Comparison of ENCODE assay signal across 36 cellular contexts in genomic region chr19:57110592-57111328, GRCh38. TPM values are rescaled to one million over a fixed set of nuclear protein-coding genes. Genes with fewer than 3 reads are reported as not detected.
DNase-seq lines count a peak whose midpoint lies in the region.
"Had no signal": no experiment of that assay in that cellular context is flagged by ENCODE, and none has a peak within 500 bp of the region (broad histone marks: within the 10 kb centered on the region; RNA-seq: fewer than 3 reads in every experiment).

No MANE protein-coding gene starts in this region.

- H3K4me2 ChIP-seq in GM23248 (ENCODE audit: unreplicated experiment) = no peak overlapping the region
- H3K4me2 ChIP-seq: neural progenitor cell, SK-N-SH, smooth muscle cell had no signal

- no peak overlapping the region for H3K9ac ChIP-seq in GM23248
- H3K9ac ChIP-seq in adipocyte (ENCODE audit: low read length) = no peak overlapping the region
- H3K9ac ChIP-seq: neural progenitor cell, parathyroid adenoma, SK-N-SH had no signal

- DNase-seq in DMS53 (lab: John Stamatoyannopoulos, UW) = peak; percentile 55
- no peak for DNase-seq in DMS53 treated with DMSO at 0.1 percent for 48 hours (lab: John Stamatoyannopoulos, UW; ENCODE audit: unreplicated experiment)
- DNase-seq in GM23248 = peak; percentile 32
- DNase-seq in MV-4-11 (lab: John Stamatoyannopoulos, UW) = peak; percentile 39
- no peak for DNase-seq in adipocyte (ENCODE audit: low read depth)
- no peak for DNase-seq in HAP-1 (ENCODE audit: low spot score in 2 of 2)
- no peak for DNase-seq in NCI-H2196 treated with DMSO at 0.1 percent for 48 hours (lab: John Stamatoyannopoulos, UW; ENCODE audit: unreplicated experiment)
- no peak for DNase-seq in cardiac septum (ENCODE audit: low spot score)
- DNase-seq: 8988T; activated CD4-positive, alpha-beta T cell treated with anti-CD3 and anti-CD28 coated beads, Interleukin-2, amount 50 U/mL, for 4 hours; activated naive CD8-positive, alpha-beta T cell treated with anti-CD3 and anti-CD28 coated beads, Interleukin-2, amount 50 U/mL, for 24 hours; activated T-cell treated with anti-CD3 and anti-CD28 coated beads, Interleukin-2, amount 50 U/mL, for 72 hours; central memory CD4-positive, alpha-beta T cell; esophagus squamous epithelium; foreskin melanocyte; HCEC 1CT; heart left ventricle; islet precursor cell; left ventricle myocardium inferior; NCI-H1930; NCI-H226; NCI-H69; retina; SK-N-SH; stimulated activated CD4-positive, alpha-beta T cell treated with anti-CD3 and anti-CD28 coated beads, Interleukin-2, amount 100 ng/mL, for 24 hours; stimulated activated CD8-positive, alpha-beta memory T cell treated with anti-CD3 and anti-CD28 coated beads, Interleukin-4, amount 100 ng/mL, for 48 hours; stimulated activated naive CD8-positive, alpha-beta T cell treated with anti-CD3 and anti-CD28 coated beads, Interleukin-15, amount 100 ng/mL, for 72 hours; uterus had no signal

- H3K27me3 ChIP-seq in GM23248 (replicated peaks; ENCODE audit: insufficient read depth) = 0 out of 2 replicates have a peak, but pooled peaks cover 3% of the 10 kb centered on the region
- peaks cover 2% of the 10 kb centered on the region for H3K27me3 ChIP-seq in adipocyte (replicated peaks; ENCODE audit: control insufficient read depth, insufficient read depth, low read length)
- H3K27me3 ChIP-seq in HAP-1 (ENCODE audit: low read depth) = no peaks in the 10 kb centered on the region
- H3K27me3 ChIP-seq: neural progenitor cell had no signal

- 79% methylated on average over 9 of the region's 9 CpGs for WGBS in GM23248 (ENCODE audit: low coverage in 1 of 2, low lambda C conversion rate in 2 of 2, missing lambda C conversion rate in 2 of 2), 2 experiments

- intact Hi-C loops in cardiac septum (cut with DNase I) = no loop called here

- in situ Hi-C loops in GM23248 (cut with MboI) (no loop called here), HAP-1 (cut with MboI; ENCODE audit: low sequenced_read_pairs) (no loop called here)

- H3K36me3 ChIP-seq in GM23248 (ENCODE audit: low read depth) (no peaks in the 10 kb centered on the region), adipocyte (ENCODE audit: control insufficient read depth, insufficient read depth, low read length, severe bottlenecking) (no peaks in the 10 kb centered on the region), HAP-1 (replicated peaks) (no peaks in the 10 kb centered on the region)
- H3K36me3 ChIP-seq: esophagus squamous epithelium, heart left ventricle, left ventricle myocardium inferior, neural progenitor cell, thoracic aorta, uterus had no signal

- no peak overlapping the region for H3K27ac ChIP-seq in GM23248
- H3K27ac ChIP-seq: esophagus squamous epithelium, heart left ventricle, left ventricle myocardium inferior, neural progenitor cell, parathyroid adenoma, thoracic aorta, uterus had no signal

- H3F3A ChIP-seq in GM23248 (ENCODE audit: insufficient read depth) = no peaks in the 10 kb centered on the region

- H3K4me1 ChIP-seq in GM23248 (ENCODE audit: insufficient read depth) = no peaks in the 10 kb centered on the region
- H3K4me1 ChIP-seq in adipocyte (ENCODE audit: control insufficient read depth, insufficient read depth, low read length) = no peaks in the 10 kb centered on the region
- H3K4me1 ChIP-seq in HAP-1 = no peaks in the 10 kb centered on the region
- H3K4me1 ChIP-seq: esophagus squamous epithelium, left ventricle myocardium inferior, neural progenitor cell, parathyroid adenoma, uterus had no signal

- H2AFZ ChIP-seq in GM23248 = no peak overlapping the region
- H2AFZ ChIP-seq: neural progenitor cell, parathyroid adenoma had no signal

- no peaks in the 10 kb centered on the region for H3K79me2 ChIP-seq in GM23248 (ENCODE audit: insufficient read depth)
- H3K79me2 ChIP-seq: parathyroid adenoma had no signal

- no peaks in the 10 kb centered on the region for H3K9me2 ChIP-seq in GM23248 (ENCODE audit: insufficient read depth)
- H3K9me2 ChIP-seq: SK-N-SH had no signal

- no peaks in the 10 kb centered on the region for H4K20me1 ChIP-seq in GM23248 (ENCODE audit: insufficient read depth)

- peaks cover 7% of the 10 kb centered on the region for H3K9me3 ChIP-seq in GM23248 (ENCODE audit: low read depth)
- peaks cover 67% of the 10 kb centered on the region for H3K9me3 ChIP-seq in adipocyte (ENCODE audit: control insufficient read depth, low read length)
- peaks cover 13% of the 10 kb centered on the region for H3K9me3 ChIP-seq in HAP-1

- H3K4me3 ChIP-seq in GM23248 (no peak overlapping the region), adipocyte (ENCODE audit: low read length) (peak overlapping the region; percentile 44), HAP-1 (no peak overlapping the region)
- H3K4me3 ChIP-seq: esophagus squamous epithelium, heart left ventricle, left ventricle myocardium inferior, neural progenitor cell, smooth muscle cell, thoracic aorta, uterus had no signal

RNA-seq across cellular contexts. Expression of gene USP29, which starts 9.0 kb away (rescaled TPM):
- total RNA-seq in GM23248 (2014; rRNA removed; shearing (Covaris generic)) = not detected in 2 replicates
- not detected in 2 replicates for polyA plus RNA-seq in GM23248 (2016; fragmentation: Nextera tagmentation; extraction: Ambion mirVana)
- not detected for total RNA-seq in cardiac septum
- total RNA-seq: activated T-cell treated with anti-CD3 and anti-CD28 coated beads, Interleukin-2, amount 50 U/mL, for 72 hours; Daoy; esophagus squamous epithelium; heart left ventricle; left ventricle myocardium inferior; smooth muscle cell; T-helper 1 cell treated with Interleukin-12 subunit alpha and Interleukin-12 subunit beta and Interleukin-4 antibody, amounts not matched to agents 30 ng/mL and 1 ng/mL, for 36 hours; thoracic aorta had no signal
- polyA plus RNA-seq: CD14-positive monocyte, heart left ventricle, SK-N-SH, smooth muscle cell had no signal

RNA-seq across cellular contexts. Expression of gene ZIM3, which starts 34.2 kb away (rescaled TPM):
- total RNA-seq in GM23248 (2014; rRNA removed; shearing (Covaris generic)) = not detected in 2 replicates
- not detected in 2 replicates for polyA plus RNA-seq in GM23248 (2016; fragmentation: Nextera tagmentation; extraction: Ambion mirVana)
- not detected for total RNA-seq in cardiac septum
- total RNA-seq: activated T-cell treated with anti-CD3 and anti-CD28 coated beads, Interleukin-2, amount 50 U/mL, for 72 hours; Daoy; esophagus squamous epithelium; heart left ventricle; left ventricle myocardium inferior; myocyte; smooth muscle cell; T-helper 1 cell treated with Interleukin-12 subunit alpha and Interleukin-12 subunit beta and Interleukin-4 antibody, amounts not matched to agents 30 ng/mL and 1 ng/mL, for 36 hours; thoracic aorta; uterus had no signal
- polyA plus RNA-seq: CD14-positive monocyte, heart left ventricle, SK-N-SH, smooth muscle cell had no signal

RNA-seq across cellular contexts. Expression of gene DUXA, which starts 56.5 kb away (rescaled TPM):
- total RNA-seq in GM23248 (2014; rRNA removed; shearing (Covaris generic)) = not detected in 2 replicates
- polyA plus RNA-seq in GM23248 (2016; fragmentation: Nextera tagmentation; extraction: Ambion mirVana) = not detected in 2 replicates
- total RNA-seq in cardiac septum = not detected
- total RNA-seq: activated T-cell treated with anti-CD3 and anti-CD28 coated beads, Interleukin-2, amount 50 U/mL, for 72 hours; Daoy; esophagus squamous epithelium; heart left ventricle; left ventricle myocardium inferior; myocyte; smooth muscle cell; T-helper 1 cell treated with Interleukin-12 subunit alpha and Interleukin-12 subunit beta and Interleukin-4 antibody, amounts not matched to agents 30 ng/mL and 1 ng/mL, for 36 hours; thoracic aorta; uterus had no signal
- polyA plus RNA-seq: CD14-positive monocyte, heart left ventricle, SK-N-SH, smooth muscle cell had no signal

Comparison
In these comparisons a context has a peak if more than half of its experiments do, and no peak if none do; other contexts are left out.
1. DNase-seq: peak in DMS53 (single experiment), GM23248 (single experiment) and MV-4-11 (single experiment); none in DMS53 treated with DMSO at 0.1 percent for 48 hours (single experiment), adipocyte (single experiment), HAP-1 (0 of 2), NCI-H2196 treated with DMSO at 0.1 percent for 48 hours (single experiment) and cardiac septum (single experiment).